ENCODE assay signal across 9 cellular contexts in the genomic region with DNA sequence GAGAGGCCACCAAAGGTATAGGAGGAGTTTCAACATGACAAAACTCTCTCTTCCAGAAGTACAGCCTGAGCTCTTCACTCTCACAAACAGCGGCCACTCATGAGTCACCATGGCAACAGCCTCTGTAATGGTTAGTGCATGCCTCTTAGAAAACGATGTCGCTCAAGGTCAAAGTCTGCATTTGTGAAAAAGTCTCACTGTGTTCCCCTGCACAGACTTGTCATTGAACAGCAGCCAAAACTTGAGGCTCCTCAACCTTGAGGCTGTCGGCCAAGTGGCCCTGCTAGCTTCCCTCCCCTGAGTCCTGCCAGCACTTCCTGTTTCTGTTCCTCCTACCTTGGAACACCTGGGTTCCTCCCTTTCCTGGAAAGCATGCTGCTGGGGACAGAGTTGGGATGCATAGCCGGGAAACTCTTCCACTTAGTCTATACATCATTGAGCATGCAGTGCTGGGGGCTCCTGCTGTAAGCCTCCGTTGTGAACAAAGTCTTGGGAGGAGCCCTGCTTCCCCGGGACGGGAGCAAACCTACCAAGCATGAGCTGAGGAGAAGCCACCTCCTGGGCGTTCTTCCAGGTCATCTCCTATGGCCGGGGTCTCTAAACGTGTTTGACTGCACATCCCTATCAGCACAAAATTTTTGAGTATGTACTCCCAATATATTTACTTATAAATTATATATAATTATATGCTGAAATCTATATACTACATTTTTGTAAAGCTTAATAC.
DNase-seq lines count a peak whose midpoint lies in the region; ATAC-seq and TF ChIP-seq lines count a peak whose summit lies in the region.
"Had no signal": no experiment of that assay in that cellular context is flagged by ENCODE, and none has a peak within 500 bp of the region (broad histone marks: within the 10 kb centered on the region; RNA-seq: fewer than 3 reads in every experiment).

No MANE protein-coding gene starts in this region.

- no peak overlapping the region for H3K9ac ChIP-seq in PC-3 (ENCODE audit: low read length)

- H3K4me3 ChIP-seq in PC-3 (ENCODE audit: low read length) (no peak overlapping the region), upper lobe of right lung (no peak overlapping the region), OCI-LY7 (ENCODE audit: low read depth, low read length, poor library complexity, severe bottlenecking) (no peak overlapping the region)

- ATAC-seq in Right ventricle myocardium inferior (peak; percentile 80), PC-3 (peak; percentile 22; the same call in 1 of the 2 replicates), upper lobe of right lung (peak; percentile 92), HG03457 (IDR thresholded peaks at IDR 0.05; ENCODE audit: unreplicated experiment) (no peak)
- no peak for ATAC-seq in activated CD8-positive, alpha-beta T cell treated with anti-CD3 and anti-CD28 coated beads for 36 hours

- H3K4me1 Mint-ChIP-seq in activated CD8-positive, alpha-beta T cell treated with anti-CD3 and anti-CD28 coated beads for 36 hours (ENCODE audit: low read depth): no peaks in the 10 kb centered on the region

- no peak overlapping the region for H3K27ac Mint-ChIP-seq in activated CD8-positive, alpha-beta T cell treated with anti-CD3 and anti-CD28 coated beads for 36 hours
- H3K27ac Mint-ChIP-seq: CD4-positive, CD25-positive, alpha-beta regulatory T cell had no signal

- no peaks in the 10 kb centered on the region for H3K9me3 ChIP-seq in PC-3 (ENCODE audit: low read length)
- H3K9me3 ChIP-seq in upper lobe of right lung: no peaks in the 10 kb centered on the region
- no peaks in the 10 kb centered on the region for H3K9me3 ChIP-seq in OCI-LY7 (ENCODE audit: low read length)

- no peaks in the 10 kb centered on the region for H3K36me3 Mint-ChIP-seq in activated CD8-positive, alpha-beta T cell treated with anti-CD3 and anti-CD28 coated beads for 36 hours (ENCODE audit: low read depth)
- H3K36me3 Mint-ChIP-seq: CD4-positive, CD25-positive, alpha-beta regulatory T cell had no signal

- H3K79me2 ChIP-seq in PC-3 (ENCODE audit: low read length) (no peaks in the 10 kb centered on the region), OCI-LY7 (ENCODE audit: insufficient read depth, low read depth, low read length) (no peaks in the 10 kb centered on the region)

- BruUV-seq in PC-3 (replicated peaks; lab: Mats Ljungman, UMichigan): no TSS peak
- BruUV-seq in OCI-LY7 (replicated peaks; lab: Mats Ljungman, UMichigan): no TSS peak

- H3K9me3 Mint-ChIP-seq in activated CD8-positive, alpha-beta T cell treated with anti-CD3 and anti-CD28 coated beads for 36 hours: no peaks in the 10 kb centered on the region
- H3K9me3 Mint-ChIP-seq: CD4-positive, CD25-positive, alpha-beta regulatory T cell had no signal

- no peaks in the 10 kb centered on the region for H3K4me1 ChIP-seq in PC-3 (ENCODE audit: insufficient read depth, low read length)
- H3K4me1 ChIP-seq in upper lobe of right lung: no peaks in the 10 kb centered on the region
- H3K4me1 ChIP-seq in OCI-LY7 (ENCODE audit: insufficient read depth, low read length, poor library complexity, severe bottlenecking): no peaks in the 10 kb centered on the region

- POLR2A ChIA-PET in PC-3 (lab: Charles Lee; ENCODE audit: unreplicated experiment) (no interaction called here), OCI-LY7 (lab: Charles Lee) (no interaction called here)
- POLR2A ChIA-PET in activated CD8-positive, alpha-beta T cell treated with anti-CD3 and anti-CD28 coated beads for 36 hours (lab: Charles Lee): interaction anchor here (0.5 kb wide), 1 partner anchor 516 kb away, joined by 4 read pairs; no protein-coding TSS in a partner anchor

- H3K4me2 ChIP-seq in PC-3 (ENCODE audit: low read length) (no peak overlapping the region), OCI-LY7 (ENCODE audit: low read length) (no peak overlapping the region)

- no peaks in the 10 kb centered on the region for H3K9me2 ChIP-seq in PC-3 (replicated peaks; ENCODE audit: low read length)
- no peaks in the 10 kb centered on the region for H3K9me2 ChIP-seq in OCI-LY7 (ENCODE audit: insufficient read depth, low read length)

- no peak for DNase-seq in Right ventricle myocardium inferior (ENCODE audit: missing footprints)
- no peak for DNase-seq in cardiac septum (ENCODE audit: low spot score)
- DNase-seq in PC-3: peak; percentile 15
- peak; percentile 31 for DNase-seq in hepatic stellate cell (ENCODE audit: low spot score)
- DNase-seq in upper lobe of right lung: peak; percentile 86
- no peak for DNase-seq in OCI-LY7 (ENCODE audit: low spot score)
- no peak for DNase-seq in activated CD8-positive, alpha-beta T cell treated with anti-CD3 and anti-CD28 coated beads for 36 hours
- DNase-seq: CD4-positive, CD25-positive, alpha-beta regulatory T cell had no signal

- H3K27me3 Mint-ChIP-seq in activated CD8-positive, alpha-beta T cell treated with anti-CD3 and anti-CD28 coated beads for 36 hours: peaks cover 6% of the 10 kb centered on the region
- H3K27me3 Mint-ChIP-seq: CD4-positive, CD25-positive, alpha-beta regulatory T cell had no signal

- H3K27me3 ChIP-seq in PC-3 (ENCODE audit: low read length): peaks cover 9% of the 10 kb centered on the region; the same call in 1 of the 2 replicates
- H3K27me3 ChIP-seq in upper lobe of right lung: no peaks in the 10 kb centered on the region

- intact Hi-C loops in Right ventricle myocardium inferior (cut with DNase I) (no loop called here), cardiac septum (cut with DNase I) (no loop called here), PC-3 (cut with micrococcal nuclease) (no loop called here), upper lobe of right lung (cut with DNase I) (no loop called here), OCI-LY7 (cut with micrococcal nuclease; ENCODE audit: unreplicated experiment) (no loop called here)
- intact Hi-C loops in activated CD8-positive, alpha-beta T cell treated with anti-CD3 and anti-CD28 coated beads for 36 hours (cut with micrococcal nuclease): no loop called here

- H3K36me3 ChIP-seq in PC-3 (ENCODE audit: low read depth, low read length) (no peaks in the 10 kb centered on the region), upper lobe of right lung (no peaks in the 10 kb centered on the region), OCI-LY7 (ENCODE audit: insufficient read depth, low read length) (no peaks in the 10 kb centered on the region)

- H2AFZ ChIP-seq in PC-3 (ENCODE audit: low read length): no peak overlapping the region
- no peak overlapping the region for H2AFZ ChIP-seq in OCI-LY7 (ENCODE audit: low read length)

- H3F3A ChIP-seq in PC-3 (ENCODE audit: low read length, unreplicated experiment): no peaks in the 10 kb centered on the region

- H4K20me1 ChIP-seq in PC-3 (ENCODE audit: low read length) (no peaks in the 10 kb centered on the region), OCI-LY7 (ENCODE audit: insufficient read depth, low read length) (no peaks in the 10 kb centered on the region)

- no peak overlapping the region for H3K4me3 Mint-ChIP-seq in activated CD8-positive, alpha-beta T cell treated with anti-CD3 and anti-CD28 coated beads for 36 hours
- H3K4me3 Mint-ChIP-seq: CD4-positive, CD25-positive, alpha-beta regulatory T cell had no signal

- H3K27ac ChIP-seq in PC-3 (ENCODE audit: low read length) (no peak overlapping the region), upper lobe of right lung (no peak overlapping the region), OCI-LY7 (ENCODE audit: low read depth, low read length, poor library complexity, severe bottlenecking) (no peak overlapping the region)

- CTCF ChIA-PET in PC-3 (lab: Charles Lee) (no interaction called here), OCI-LY7 (lab: Charles Lee; ENCODE audit: unreplicated experiment) (no interaction called here)
- CTCF ChIA-PET in activated CD8-positive, alpha-beta T cell treated with anti-CD3 and anti-CD28 coated beads for 36 hours (lab: Charles Lee): no interaction called here

- TF ChIP-seq CTCF in PC-3 (conservative IDR thresholded peaks at IDR 0.05; ENCODE audit: low read depth, low read length): no peak
- no peak for TF ChIP-seq CTCF in upper lobe of right lung (IDR thresholded peaks at IDR 0.05)
- TF ChIP-seq CTCF in OCI-LY7 (conservative IDR thresholded peaks at IDR 0.05; ENCODE audit: low read length): no peak
- TF ChIP-seq CTCF in activated CD8-positive, alpha-beta T cell treated with anti-CD3 and anti-CD28 coated beads for 36 hours (IDR thresholded peaks at IDR 0.05): no peak

Comparison
In these comparisons a context has a peak if more than half of its experiments do, and no peak if none do; other contexts are left out.
1. ATAC-seq: peak in Right ventricle myocardium inferior (single experiment), PC-3 (single experiment) and upper lobe of right lung (single experiment); none in HG03457 (single experiment) and activated CD8-positive, alpha-beta T cell treated with anti-CD3 and anti-CD28 coated beads for 36 hours (single experiment).
2. DNase-seq: peak in PC-3 (single experiment), hepatic stellate cell (single experiment) and upper lobe of right lung (single experiment); none in Right ventricle myocardium inferior (single experiment), cardiac septum (single experiment), OCI-LY7 (single experiment) and activated CD8-positive, alpha-beta T cell treated with anti-CD3 and anti-CD28 coated beads for 36 hours (single experiment).